Comparison of ENCODE assay signal across 23 cellular contexts in genomic region chr12:132118876-132119275, GRCh38.
"Had no signal": no experiment of that assay in that cellular context is flagged by ENCODE, and none has a peak within 500 bp of the region (broad histone marks: within the 10 kb centered on the region; RNA-seq: fewer than 3 reads in every experiment).

No MANE protein-coding gene starts in this region.

- H3K27ac Mint-ChIP-seq: activated B cell treated with CpG ODN at 0.5 μM for 24 hours; activated CD4-positive, alpha-beta T cell treated with anti-CD3 and anti-CD28 coated beads, Interleukin-2, amount 10 ng/mL, durations not matched to agents 24 days and 14 days; activated naive CD8-positive, alpha-beta T cell treated with anti-CD3 and anti-CD28 coated beads, Interleukin-2, amount 10 ng/mL, durations not matched to agents 7 days and 5 days; T-helper 17 cell had no signal

- H3K4me3 Mint-ChIP-seq: activated B cell treated with CpG ODN at 0.5 μM for 24 hours; activated CD4-positive, alpha-beta T cell treated with anti-CD3 and anti-CD28 coated beads, Interleukin-2, amount 10 ng/mL, durations not matched to agents 24 days and 14 days; activated naive CD8-positive, alpha-beta T cell treated with anti-CD3 and anti-CD28 coated beads, Interleukin-2, amount 10 ng/mL, durations not matched to agents 7 days and 5 days; T-helper 17 cell had no signal

- H3K27me3 ChIP-seq: adrenal gland, MG63, Peyer's patch, SJSA1 had no signal

- DNase-seq: activated B cell treated with CpG ODN at 0.5 μM for 24 hours; activated CD4-positive, alpha-beta T cell treated with anti-CD3 and anti-CD28 coated beads for 1 hour; activated CD4-positive, alpha-beta T cell treated with anti-CD3 and anti-CD28 coated beads, Interleukin-2, amount 10 ng/mL, durations not matched to agents 24 days and 14 days; activated CD4-positive, alpha-beta T cell treated with anti-CD3 and anti-CD28 coated beads, Interleukin-2, amount 50 U/mL, for 48 hours; activated naive CD4-positive, alpha-beta T cell treated with anti-CD3 and anti-CD28 coated beads, Interleukin-2, amount 50 U/mL, for 16 hours; activated naive CD8-positive, alpha-beta T cell treated with anti-CD3 and anti-CD28 coated beads, Interleukin-2, amount 10 ng/mL, durations not matched to agents 7 days and 5 days; activated T-cell treated with anti-CD3 and anti-CD28 coated beads for 4 hours; adrenal gland; anterior cingulate cortex; cerebellar nuclear complex; MG63; MV-4-11; NCI-H1092 treated with DMSO at 0.1 percent for 48 hours; NCI-H1417 treated with DMSO at 0.1 percent for 48 hours; NCI-H1694 treated with DMSO at 0.1 percent for 48 hours; NCI-H2081; NCI-H510A treated with DMSO at 0.1 percent for 48 hours; Peyer's patch; Right ventricle myocardium superior; T-helper 17 cell; T-helper 9 cell had no signal

- H3K9me3 ChIP-seq: adrenal gland, Peyer's patch, SJSA1 had no signal

- H3K4me3 ChIP-seq: adrenal gland, MG63, Peyer's patch, SJSA1 had no signal

- H3K4me1 Mint-ChIP-seq: activated B cell treated with CpG ODN at 0.5 μM for 24 hours; activated naive CD8-positive, alpha-beta T cell treated with anti-CD3 and anti-CD28 coated beads, Interleukin-2, amount 10 ng/mL, durations not matched to agents 7 days and 5 days had no signal

- H3K4me1 ChIP-seq: adrenal gland, Peyer's patch, SJSA1 had no signal

- H3K27ac ChIP-seq: adrenal gland, Peyer's patch, RWPE1, SJSA1 had no signal

- H3K27me3 Mint-ChIP-seq: activated B cell treated with CpG ODN at 0.5 μM for 24 hours; activated CD4-positive, alpha-beta T cell treated with anti-CD3 and anti-CD28 coated beads, Interleukin-2, amount 10 ng/mL, durations not matched to agents 24 days and 14 days; activated naive CD8-positive, alpha-beta T cell treated with anti-CD3 and anti-CD28 coated beads, Interleukin-2, amount 10 ng/mL, durations not matched to agents 7 days and 5 days; T-helper 17 cell had no signal

- H3K9me3 Mint-ChIP-seq: activated B cell treated with CpG ODN at 0.5 μM for 24 hours; activated CD4-positive, alpha-beta T cell treated with anti-CD3 and anti-CD28 coated beads, Interleukin-2, amount 10 ng/mL, durations not matched to agents 24 days and 14 days; activated naive CD8-positive, alpha-beta T cell treated with anti-CD3 and anti-CD28 coated beads, Interleukin-2, amount 10 ng/mL, durations not matched to agents 7 days and 5 days had no signal

- ATAC-seq: T-helper 17 cell had no signal
